ENCODE assay signal across 9 cellular contexts in genomic region chr22:32531955-32532818, GRCh38. TPM values are rescaled to one million over a fixed set of nuclear protein-coding genes. Genes with fewer than 3 reads are reported as not detected.
DNase-seq lines count a peak whose midpoint lies in the region; ATAC-seq and FAIRE-seq lines count a peak whose summit lies in the region.
"Had no signal": no experiment of that assay in that cellular context is flagged by ENCODE, and none has a peak within 500 bp of the region (broad histone marks: within the 10 kb centered on the region; RNA-seq: fewer than 3 reads in every experiment).

No MANE protein-coding gene starts in this region.

- H3K4me1 ChIP-seq in iPS-15b (ENCODE audit: control insufficient read depth, insufficient read depth, low read length) (peaks cover 4% of the 10 kb centered on the region), small intestine (ENCODE audit: control insufficient read depth in 2 of 2, insufficient read depth in 1 of 2, low read depth in 1 of 2, low read length in 1 of 2) (no peaks in the 10 kb centered on the region)

- no peaks in the 10 kb centered on the region for H3K27me3 ChIP-seq in iPS-15b (ENCODE audit: control insufficient read depth, insufficient read depth, low read length)
- no peaks in the 10 kb centered on the region for H3K27me3 ChIP-seq in small intestine (ENCODE audit: control insufficient read depth in 2 of 2, insufficient read depth in 2 of 2, low read length in 2 of 2)

- H3K4me3 ChIP-seq in iPS-15b (ENCODE audit: low read depth, low read length) = peak overlapping the region; percentile 45
- H3K4me3 ChIP-seq in small intestine (ENCODE audit: low read depth in 1 of 2, low read length in 2 of 2) = no peak overlapping the region

- H3K9me3 ChIP-seq in iPS-15b (ENCODE audit: control insufficient read depth, insufficient read depth, low read length) (no peaks in the 10 kb centered on the region), small intestine (ENCODE audit: control insufficient read depth, low read depth) (no peaks in the 10 kb centered on the region)

- 65 to 73% (median 71%) methylated on average over 19 of the region's 19 CpGs for WGBS in small intestine, 3 donors

- ATAC-seq in GM21367 (IDR thresholded peaks at IDR 0.05; ENCODE audit: unreplicated experiment) (no peak), HG02973 (IDR thresholded peaks at IDR 0.05; ENCODE audit: unreplicated experiment) (no peak), HG02852 (IDR thresholded peaks at IDR 0.05; ENCODE audit: unreplicated experiment) (no peak)

- DNase-seq in HPDE6-E6E7 (ENCODE audit: extremely low spot score) (peak; percentile 53), small intestine (peak; percentile 18)
- no peak for DNase-seq in activated CD4-positive, alpha-beta T cell treated with anti-CD3 and anti-CD28 coated beads, Interleukin-2, amount 50 U/mL, for 1 hour

- H3K36me3 ChIP-seq in iPS-15b (ENCODE audit: control insufficient read depth, insufficient read depth, low read length) (no peaks in the 10 kb centered on the region), small intestine (ENCODE audit: control insufficient read depth in 2 of 2, insufficient read depth in 2 of 2, low read length in 2 of 2) (no peaks in the 10 kb centered on the region)

- FAIRE-seq in small intestine (lab: Jason Lieb, UNC) = no peak

- H3K27ac ChIP-seq in angular gyrus (ENCODE audit: low read depth, low read length) = peak overlapping the region; percentile 12
- peak overlapping the region in 1 of 2 donors; percentile 51 for H3K27ac ChIP-seq in small intestine (ENCODE audit: low read depth in 1 of 2, low read length in 1 of 2)
- H3K27ac ChIP-seq: epithelial cell of prostate had no signal

- H3K9ac ChIP-seq in iPS-15b (ENCODE audit: low read depth, low read length) = peak overlapping the region; percentile 60

RNA-seq across cellular contexts. Expression of gene FBXO7, which starts 57.6 kb away (rescaled TPM):
- polyA plus RNA-seq in small intestine = 100 to 1,000 TPM in 1 of 3 donors, 10 to 100 TPM in 2; 61.6 to 100 (median 79.4) TPM
